ENCODE assay signal across 8 cellular contexts in genomic region chr5:148740966-148741742, GRCh38.
DNase-seq lines count a peak whose midpoint lies in the region; ATAC-seq, FAIRE-seq and TF ChIP-seq lines count a peak whose summit lies in the region.

No MANE protein-coding gene starts in this region.

- no peak overlapping the region for H3K4me3 Mint-ChIP-seq in nephron

- peak overlapping the region in 1 of 3 experiments; percentile 26 for H3K27ac Mint-ChIP-seq in nephron

- 53% methylated on average over 9 of the region's 9 CpGs for WGBS in esophagus muscularis mucosa

- intact Hi-C loops in esophagus muscularis mucosa (cut with DNase I), result no loop called here

- H3K36me3 ChIP-seq in esophagus muscularis mucosa, result no peaks in the 10 kb centered on the region

- TF ChIP-seq CTCF in GM12874 (IDR thresholded peaks at IDR 0.05; ENCODE audit: insufficient read depth, low read depth, low read length) (peak; percentile 66), esophagus muscularis mucosa (IDR thresholded peaks at IDR 0.05) (peak; percentile 64 to 75 (median 74)), nephron (IDR thresholded peaks at IDR 0.05; ENCODE audit: unreplicated experiment in 3 of 3) (peak; percentile 62 to 81 (median 66))

- peak; percentile 96 for FAIRE-seq in A204.1 (lab: Jason Lieb, UNC)

- H3K27me3 ChIP-seq in esophagus muscularis mucosa, result no peaks in the 10 kb centered on the region

- TF ChIP-seq POLR2A in esophagus muscularis mucosa (IDR thresholded peaks at IDR 0.05; ENCODE audit: low read depth), result no peak

- no peak overlapping the region for H3K4me3 ChIP-seq in esophagus muscularis mucosa

- peak; percentile 59 for DNase-seq in HS-5 (ENCODE audit: low read depth)
- DNase-seq in RPMI8226, result peak; percentile 41
- DNase-seq in esophagus muscularis mucosa (ENCODE audit: extremely low spot score), result no peak
- no peak for DNase-seq in activated naive CD4-positive, alpha-beta T cell treated with anti-CD3 and anti-CD28 coated beads, Interleukin-2, amount 50 U/mL, for 16 hours

- H3K9me3 Mint-ChIP-seq in nephron, result peaks cover 4% of the 10 kb centered on the region

- H3K27ac ChIP-seq in esophagus muscularis mucosa (replicated peaks in 1 of 4), result no peak overlapping the region

- H3K4me1 ChIP-seq in esophagus muscularis mucosa, result peaks cover 10 to 17% (median 15%) of the 10 kb centered on the region in 4 donors

- no peak for ATAC-seq in HG03045 (IDR thresholded peaks at IDR 0.05; ENCODE audit: unreplicated experiment)

- H3K4me1 Mint-ChIP-seq in nephron, result peaks cover 14% of the 10 kb centered on the region

- no peaks in the 10 kb centered on the region for H3K36me3 Mint-ChIP-seq in nephron (ENCODE audit: low read depth)

- no peak for TF ChIP-seq EP300 in esophagus muscularis mucosa (IDR thresholded peaks at IDR 0.05)

- no peaks in the 10 kb centered on the region for H3K9me3 ChIP-seq in esophagus muscularis mucosa

- H3K27me3 Mint-ChIP-seq in nephron (ENCODE audit: low read depth), result peaks cover 25% of the 10 kb centered on the region

Comparison
In these comparisons a context has a peak if more than half of its experiments do, and no peak if none do; other contexts are left out.
1. DNase-seq: peak in HS-5 (single experiment) and RPMI8226 (single experiment); none in esophagus muscularis mucosa (single experiment) and activated naive CD4-positive, alpha-beta T cell treated with anti-CD3 and anti-CD28 coated beads, Interleukin-2, amount 50 U/mL, for 16 hours (single experiment).
2. Peak in every context shown above with its lines, with median percentiles within 50 percentile points of each other: CTCF ChIP-seq.